In the genomic region with DNA sequence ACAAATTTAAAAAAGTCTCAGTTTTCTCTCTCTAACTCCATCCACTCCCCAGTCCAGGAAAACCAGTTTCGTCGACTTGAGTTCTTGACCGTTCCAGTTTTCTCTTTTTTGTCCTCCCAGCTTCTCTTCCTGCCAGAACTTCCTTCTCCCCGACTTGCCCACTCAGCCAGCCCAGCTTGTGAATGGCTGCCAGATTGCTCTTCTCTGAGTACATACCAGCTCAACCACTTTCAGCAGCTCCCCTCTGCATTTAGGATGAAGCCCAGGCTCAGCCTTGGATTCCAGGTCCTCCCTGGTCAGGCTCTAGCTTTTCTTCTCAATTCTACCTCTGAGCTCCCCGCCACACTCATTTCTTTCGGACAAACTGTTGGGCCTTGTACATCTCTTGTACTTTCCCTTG, we compare ENCODE assay signal across 22 cellular contexts. TPM values are rescaled to one million over a fixed set of nuclear protein-coding genes. Genes with fewer than 3 reads are reported as not detected.
DNase-seq lines count a peak whose midpoint lies in the region; FAIRE-seq and TF ChIP-seq lines count a peak whose summit lies in the region.
"Had no signal": no experiment of that assay in that cellular context is flagged by ENCODE, and none has a peak within 500 bp of the region (broad histone marks: within the 10 kb centered on the region; RNA-seq: fewer than 3 reads in every experiment).

No MANE protein-coding gene starts in this region.

- H2BK5ac ChIP-seq in neuronal stem cell (ENCODE audit: low read length), result no peak overlapping the region

- DNase-seq in AG20443 (ENCODE audit: low spot score) (peak; percentile 17), keratinocyte (ENCODE audit: low read depth, low spot score) (no peak), mucosa of gallbladder (ENCODE audit: low spot score) (peak; percentile 22), NCI-H524 (lab: John Stamatoyannopoulos, UW) (no peak), left ventricle myocardium inferior (no peak), neuronal stem cell (ENCODE audit: low spot score) (no peak), GM19238 (ENCODE audit: insufficient read length, low spot score) (no peak)
- DNase-seq: EL, H7, NCI-H1436, NCI-H2029, NCI-H2171 treated with DMSO at 0.1 percent for 48 hours, NCI-H774 had no signal

- H4K20me1 ChIP-seq in keratinocyte (ENCODE audit: control insufficient read depth, extremely low read depth, insufficient read depth, low read length), result no peaks in the 10 kb centered on the region
- H4K20me1 ChIP-seq: BLaER1 treated with 17β-estradiol and CSF1 and Interleukin-3, amounts not matched to agents 10 nM and 100 nM had no signal

- H3K4ac ChIP-seq in neuronal stem cell (ENCODE audit: low read length), result no peak overlapping the region

- H2BK120ac ChIP-seq in neuronal stem cell (ENCODE audit: low read depth, low read length), result no peak overlapping the region

- TF ChIP-seq CTCF in keratinocyte (optimal IDR thresholded peaks at IDR 0.05 in 1 of 3, IDR thresholded peaks at IDR 0.05 in 1 of 3, conservative IDR thresholded peaks at IDR 0.05 in 1 of 3; ENCODE audit: extremely low read depth in 1 of 3, insufficient read depth in 2 of 3, low read length in 3 of 3) (no peak), left ventricle myocardium inferior (IDR thresholded peaks at IDR 0.05; ENCODE audit: borderline replicate concordance) (no peak)

- no peak overlapping the region for H2BK12ac ChIP-seq in neuronal stem cell (ENCODE audit: low read length)

- no peak overlapping the region for H2AK5ac ChIP-seq in neuronal stem cell (ENCODE audit: low read depth, low read length)

- H3K79me2 ChIP-seq in keratinocyte (ENCODE audit: control insufficient read depth, insufficient read depth, low read length), result no peaks in the 10 kb centered on the region

- intact Hi-C loops in left ventricle myocardium inferior (cut with micrococcal nuclease), result no loop called here

- no peaks in the 10 kb centered on the region for H3K27me3 ChIP-seq in keratinocyte (ENCODE audit: control insufficient read depth, extremely low read depth, insufficient read depth, low read length)
- H3K27me3 ChIP-seq in left ventricle myocardium inferior (ENCODE audit: low read depth), result peaks cover 3% of the 10 kb centered on the region
- H3K27me3 ChIP-seq in neuronal stem cell (ENCODE audit: control insufficient read depth in 3 of 3, insufficient read depth in 3 of 3, low read depth in 1 of 3, low read length in 3 of 3), result no peaks in the 10 kb centered on the region
- H3K27me3 ChIP-seq: BLaER1 treated with 17β-estradiol and CSF1 and Interleukin-3, amounts not matched to agents 10 nM and 100 nM had no signal

- no peak overlapping the region for H4K8ac ChIP-seq in neuronal stem cell (ENCODE audit: low read depth, low read length)

- no peaks in the 10 kb centered on the region for H3K9me1 ChIP-seq in keratinocyte (ENCODE audit: control insufficient read depth, extremely low read depth, insufficient read depth, low read length)

- no CpG with 5 or more reads among the region's 6 CpGs for WGBS in neuronal stem cell (ENCODE audit: extremely low coverage in 2 of 2, insufficient read length in 2 of 2, insufficient replicate concordance in 1 of 2), 2 donors

- H3K18ac ChIP-seq in neuronal stem cell (ENCODE audit: low read length), result no peak overlapping the region

- dilution Hi-C loops in keratinocyte (cut with MboI; ENCODE audit: extremely low pct_ligation_motif_present, low sequenced_read_pairs), result no loop called here

- H3K23ac ChIP-seq in neuronal stem cell (ENCODE audit: low read depth, low read length, poor library complexity), result no peak overlapping the region

- H3K9ac ChIP-seq in keratinocyte (ENCODE audit: control insufficient read depth, extremely low read depth, insufficient read depth, low read length) (no peak overlapping the region), neuronal stem cell (ENCODE audit: low read depth, low read length, poor library complexity) (no peak overlapping the region)
- H3K9ac ChIP-seq: BLaER1 treated with 17β-estradiol and CSF1 and Interleukin-3, amounts not matched to agents 10 nM and 100 nM had no signal

- H3K36me3 ChIP-seq in keratinocyte (ENCODE audit: control insufficient read depth in 2 of 2, extremely low read depth in 1 of 2, insufficient read depth in 2 of 2, low read length in 2 of 2) (no peaks in the 10 kb centered on the region), left ventricle myocardium inferior (no peaks in the 10 kb centered on the region), neuronal stem cell (replicated peaks in 1 of 2; ENCODE audit: control insufficient read depth in 2 of 2, insufficient read depth in 2 of 2, low read length in 2 of 2) (no peaks in the 10 kb centered on the region)
- H3K36me3 ChIP-seq: BLaER1 treated with 17β-estradiol and CSF1 and Interleukin-3, amounts not matched to agents 10 nM and 100 nM had no signal

- H2BK15ac ChIP-seq in neuronal stem cell (ENCODE audit: low read length), result no peak overlapping the region

- H3K9me3 ChIP-seq in keratinocyte (ENCODE audit: control insufficient read depth, low read depth, low read length) (no peaks in the 10 kb centered on the region), left ventricle myocardium inferior (replicated peaks) (no peaks in the 10 kb centered on the region), neuronal stem cell (replicated peaks in 1 of 2; ENCODE audit: control insufficient read depth in 2 of 2, insufficient read depth in 1 of 2, low read depth in 1 of 2, low read length in 2 of 2) (no peaks in the 10 kb centered on the region)
- H3K9me3 ChIP-seq: BLaER1 treated with 17β-estradiol and CSF1 and Interleukin-3, amounts not matched to agents 10 nM and 100 nM had no signal

- H4K91ac ChIP-seq in neuronal stem cell (ENCODE audit: low read depth, low read length, poor library complexity), result no peak overlapping the region

- no peak for FAIRE-seq in keratinocyte (lab: Jason Lieb, UNC)
- FAIRE-seq: GM19239, HTR-8/SVneo, K562 had no signal

- no peak overlapping the region for H3K14ac ChIP-seq in neuronal stem cell (ENCODE audit: low read length)

- peak overlapping the region; percentile 24 for H3K27ac ChIP-seq in angular gyrus (ENCODE audit: low read depth, low read length)
- H3K27ac ChIP-seq in keratinocyte (ENCODE audit: control insufficient read depth, insufficient read depth, low read length), result no peak overlapping the region
- H3K27ac ChIP-seq in left ventricle myocardium inferior (replicated peaks), result no peak overlapping the region
- H3K27ac ChIP-seq in neuronal stem cell (replicated peaks; ENCODE audit: low read length), result no peak overlapping the region
- H3K27ac ChIP-seq: BLaER1 treated with 17β-estradiol and CSF1 and Interleukin-3, amounts not matched to agents 10 nM and 100 nM; HL-60 had no signal

- H3K4me2 ChIP-seq in keratinocyte (ENCODE audit: control insufficient read depth, extremely low read depth, insufficient read depth, low read depth, low read length) (peak overlapping the region; percentile 25), neuronal stem cell (ENCODE audit: insufficient read depth, low read length, poor library complexity, severe bottlenecking) (no peak overlapping the region)

- H3K4me1 ChIP-seq in keratinocyte (ENCODE audit: control insufficient read depth, extremely low read depth, insufficient read depth, low read length), result peaks cover 16% of the 10 kb centered on the region
- H3K4me1 ChIP-seq in left ventricle myocardium inferior, result peaks cover 14% of the 10 kb centered on the region
- H3K4me1 ChIP-seq in neuronal stem cell (ENCODE audit: control insufficient read depth in 2 of 2, insufficient read depth in 1 of 2, low read depth in 1 of 2, low read length in 2 of 2), result peaks cover 0 to 1% of the 10 kb centered on the region in 2 donors

- no peak overlapping the region for H2AFZ ChIP-seq in keratinocyte (ENCODE audit: control insufficient read depth, low read length)
- no peak overlapping the region for H2AFZ ChIP-seq in neuronal stem cell (ENCODE audit: low read length)

- no peak overlapping the region for H3K4me3 ChIP-seq in keratinocyte (ENCODE audit: control insufficient read depth in 2 of 3, extremely low read depth in 1 of 3, insufficient read depth in 2 of 3, low read depth in 1 of 3, low read length in 3 of 3)
- no peak overlapping the region for H3K4me3 ChIP-seq in left ventricle myocardium inferior
- no peak overlapping the region for H3K4me3 ChIP-seq in neuronal stem cell (ENCODE audit: low read length in 2 of 2)
- H3K4me3 ChIP-seq: BLaER1 treated with 17β-estradiol and CSF1 and Interleukin-3, amounts not matched to agents 10 nM and 100 nM; K562 had no signal

- no peaks in the 10 kb centered on the region for H3K79me1 ChIP-seq in neuronal stem cell (ENCODE audit: low read depth, low read length)

RNA-seq across cellular contexts. Expression of gene DIO1, which starts 1.4 kb away (rescaled TPM):
- not detected in 3 replicates for polyA plus RNA-seq in keratinocyte
- not detected for polyA plus RNA-seq in keratinocyte (2011; ENCODE audit: low read depth)
- polyA plus RNA-seq in keratinocyte (2011; cell fraction: cytosol; rRNA removed), result not detected in 2 replicates
- polyA plus RNA-seq in keratinocyte (2011; cell fraction: nucleus; rRNA removed), result not detected in 2 replicates
- not detected in 2 replicates for polyA plus RNA-seq in keratinocyte (2012; ENCODE audit: low replicate concordance)
- polyA minus RNA-seq in keratinocyte, result not detected in 3 replicates
- polyA minus RNA-seq in keratinocyte (2011; cell fraction: cytosol; rRNA and poly(A)+ RNA removed), result not detected
- not detected in 2 replicates for polyA minus RNA-seq in keratinocyte (2011; cell fraction: nucleus; rRNA and poly(A)+ RNA removed)
- total RNA-seq in mucosa of gallbladder (6.2 TPM), left ventricle myocardium inferior (not detected)
- 0.03 TPM for polyA plus RNA-seq in neuronal stem cell (2013, experiment 1 of 2)
- not detected for polyA plus RNA-seq in neuronal stem cell (2013, experiment 2 of 2)
- total RNA-seq: A172, H7, K562, NCI-H460, SK-MEL-5 had no signal
- polyA plus RNA-seq: K562 had no signal

RNA-seq across cellular contexts. Expression of gene YIPF1, which starts 5.8 kb away (rescaled TPM):
- polyA plus RNA-seq in keratinocyte, result 36.3 to 45.7 TPM (median 43.3 TPM) in 3 replicates
- 10.2 TPM for polyA plus RNA-seq in keratinocyte (2011; ENCODE audit: low read depth)
- polyA plus RNA-seq in keratinocyte (2011; cell fraction: cytosol; rRNA removed), result 35.0 and 57.3 TPM in 2 replicates
- 35.2 and 41.9 TPM in 2 replicates for polyA plus RNA-seq in keratinocyte (2011; cell fraction: nucleus; rRNA removed)
- 22.4 and 23.5 TPM in 2 replicates for polyA plus RNA-seq in keratinocyte (2012; ENCODE audit: low replicate concordance)
- 19.2 to 45.8 TPM (median 37.8 TPM) in 3 replicates for polyA minus RNA-seq in keratinocyte
- polyA minus RNA-seq in keratinocyte (2011; cell fraction: cytosol; rRNA and poly(A)+ RNA removed), result 17.8 TPM
- polyA minus RNA-seq in keratinocyte (2011; cell fraction: nucleus; rRNA and poly(A)+ RNA removed), result 14.2 and 20.6 TPM in 2 replicates
- total RNA-seq in mucosa of gallbladder (37.1 TPM), left ventricle myocardium inferior (13.9 TPM)
- polyA plus RNA-seq in neuronal stem cell (2013, experiment 1 of 2), result 35.2 TPM
- 34.2 TPM for polyA plus RNA-seq in neuronal stem cell (2013, experiment 2 of 2)

RNA-seq across cellular contexts. Expression of gene IFT25, which starts 50.1 kb away (rescaled TPM):
- polyA plus RNA-seq in keratinocyte, result 24.5 to 64.3 TPM (median 26.4 TPM) in 3 replicates
- polyA plus RNA-seq in keratinocyte (2011; ENCODE audit: low read depth), result 14.1 TPM
- 25.8 and 48.8 TPM in 2 replicates for polyA plus RNA-seq in keratinocyte (2011; cell fraction: cytosol; rRNA removed)
- 21.3 and 31.3 TPM in 2 replicates for polyA plus RNA-seq in keratinocyte (2011; cell fraction: nucleus; rRNA removed)
- 17.1 and 40.5 TPM in 2 replicates for polyA plus RNA-seq in keratinocyte (2012; ENCODE audit: low replicate concordance)
- 0.62 to 9.0 TPM (median 2.6 TPM) in 3 replicates for polyA minus RNA-seq in keratinocyte
- 10.4 TPM for polyA minus RNA-seq in keratinocyte (2011; cell fraction: cytosol; rRNA and poly(A)+ RNA removed)
- polyA minus RNA-seq in keratinocyte (2011; cell fraction: nucleus; rRNA and poly(A)+ RNA removed), result 4.5 and 9.5 TPM in 2 replicates
- total RNA-seq in mucosa of gallbladder (24.4 TPM), left ventricle myocardium inferior (13.2 TPM)
- 49.8 TPM for polyA plus RNA-seq in neuronal stem cell (2013, experiment 1 of 2)
- 49.9 TPM for polyA plus RNA-seq in neuronal stem cell (2013, experiment 2 of 2)

RNA-seq across cellular contexts. Expression of gene LRRC42, which starts 50.7 kb away (rescaled TPM):
- 45.7 to 70.6 TPM (median 61.8 TPM) in 3 replicates for polyA plus RNA-seq in keratinocyte
- 64.1 TPM for polyA plus RNA-seq in keratinocyte (2011; ENCODE audit: low read depth)
- polyA plus RNA-seq in keratinocyte (2011; cell fraction: cytosol; rRNA removed), result 53.6 and 75.3 TPM in 2 replicates
- polyA plus RNA-seq in keratinocyte (2011; cell fraction: nucleus; rRNA removed), result 47.5 and 48.3 TPM in 2 replicates
- polyA plus RNA-seq in keratinocyte (2012; ENCODE audit: low replicate concordance), result 53.2 and 55.2 TPM in 2 replicates
- 20.1 to 38.2 TPM (median 33.0 TPM) in 3 replicates for polyA minus RNA-seq in keratinocyte
- 36.6 TPM for polyA minus RNA-seq in keratinocyte (2011; cell fraction: cytosol; rRNA and poly(A)+ RNA removed)
- polyA minus RNA-seq in keratinocyte (2011; cell fraction: nucleus; rRNA and poly(A)+ RNA removed), result 18.9 and 26.2 TPM in 2 replicates
- total RNA-seq in mucosa of gallbladder, result 25.7 TPM
- total RNA-seq in left ventricle myocardium inferior, result 12.9 TPM
- 46.8 TPM for polyA plus RNA-seq in neuronal stem cell (2013, experiment 1 of 2)
- 45.9 TPM for polyA plus RNA-seq in neuronal stem cell (2013, experiment 2 of 2)

RNA-seq across cellular contexts. Expression of gene NDC1, which starts 57.3 kb away (rescaled TPM):
- 24.5 to 36.1 TPM (median 30.5 TPM) in 3 replicates for polyA plus RNA-seq in keratinocyte
- polyA plus RNA-seq in keratinocyte (2011; ENCODE audit: low read depth), result 2.4 TPM
- polyA plus RNA-seq in keratinocyte (2011; cell fraction: cytosol; rRNA removed), result 8.9 and 17.8 TPM in 2 replicates
- 17.0 and 22.9 TPM in 2 replicates for polyA plus RNA-seq in keratinocyte (2011; cell fraction: nucleus; rRNA removed)
- polyA plus RNA-seq in keratinocyte (2012; ENCODE audit: low replicate concordance), result 7.8 and 16.9 TPM in 2 replicates
- 23.8 to 82.7 TPM (median 46.5 TPM) in 3 replicates for polyA minus RNA-seq in keratinocyte
- polyA minus RNA-seq in keratinocyte (2011; cell fraction: cytosol; rRNA and poly(A)+ RNA removed), result 16.5 TPM
- polyA minus RNA-seq in keratinocyte (2011; cell fraction: nucleus; rRNA and poly(A)+ RNA removed), result 25.1 and 38.9 TPM in 2 replicates
- 9.7 TPM for total RNA-seq in mucosa of gallbladder
- 5.7 TPM for total RNA-seq in left ventricle myocardium inferior
- polyA plus RNA-seq in neuronal stem cell (2013, experiment 1 of 2), result 20.4 TPM
- 20.7 TPM for polyA plus RNA-seq in neuronal stem cell (2013, experiment 2 of 2)

Comparison
In these comparisons a context has a peak if more than half of its experiments do, and no peak if none do; other contexts are left out.
1. DNase-seq: peak in AG20443 (single experiment) and mucosa of gallbladder (single experiment); none in keratinocyte (single experiment), NCI-H524 (0 of 2), left ventricle myocardium inferior (single experiment), neuronal stem cell (single experiment) and GM19238 (single experiment).